Comparison of ENCODE assay signal across 36 cellular contexts in the genomic region with DNA sequence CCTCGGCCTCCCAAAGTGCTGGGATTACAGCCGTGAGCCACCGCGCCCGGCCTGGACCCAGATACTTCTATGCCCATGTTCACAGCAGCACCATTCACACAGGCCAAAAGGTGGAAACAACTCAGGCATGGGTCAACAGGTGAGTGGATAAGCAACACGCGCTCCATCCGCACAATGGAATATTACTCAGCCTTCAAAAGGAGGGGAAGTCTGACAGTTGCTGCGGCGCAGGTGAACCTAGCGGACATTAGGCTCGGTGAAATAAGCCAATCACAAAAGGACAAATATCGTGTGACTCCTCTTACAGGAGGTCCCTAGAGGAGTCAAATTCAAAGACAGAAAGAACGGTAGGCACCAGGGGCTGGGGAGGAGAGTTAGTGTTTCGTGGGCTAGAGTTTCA.
"Had no signal": no experiment of that assay in that cellular context is flagged by ENCODE, and none has a peak within 500 bp of the region (broad histone marks: within the 10 kb centered on the region; RNA-seq: fewer than 3 reads in every experiment).

No MANE protein-coding gene starts in this region.

- ATAC-seq: activated CD8-positive, alpha-beta T cell treated with anti-CD3 and anti-CD28 coated beads for 36 hours; activated naive CD8-positive, alpha-beta T cell treated with anti-CD3 and anti-CD28 coated beads, Interleukin-2, amount 50 U/mL, for 24 hours; activated T-cell treated with anti-CD3 and anti-CD28 coated beads, Interleukin-2, amount 50 U/mL, for 4 hours; activated T-cell treated with anti-CD3 and anti-CD28 coated beads, Interleukin-2, amount 50 U/mL, for 72 hours; activated T-helper 17 cell treated with anti-CD3 and anti-CD28 coated beads, Interleukin-2, amount 50 U/mL, for 72 hours; body of pancreas; T-cell had no signal

- H3K27me3 ChIP-seq: body of pancreas, brain microvascular endothelial cell, breast epithelium had no signal

- H3K4me1 ChIP-seq: breast epithelium had no signal

- H3K4me3 Mint-ChIP-seq: activated B cell treated with CpG ODN at 0.5 μM for 24 hours; activated CD4-positive, alpha-beta memory T cell treated with anti-CD3 and anti-CD28 coated beads for 36 hours; activated CD4-positive, alpha-beta T cell treated with anti-CD3 and anti-CD28 coated beads, Interleukin-2, amount 10 ng/mL, durations not matched to agents 24 days and 14 days; activated CD8-positive, alpha-beta T cell treated with anti-CD3 and anti-CD28 coated beads for 36 hours; activated naive CD4-positive, alpha-beta T cell treated with anti-CD3 and anti-CD28 coated beads, Interleukin-2, amount 10 ng/mL, durations not matched to agents 7 days and 5 days; activated naive CD4-positive, alpha-beta T cell treated with anti-CD3 and anti-CD28 coated beads, Interleukin-2, amount 50 U/mL, for 24 hours; activated naive CD8-positive, alpha-beta T cell; activated naive CD8-positive, alpha-beta T cell treated with anti-CD3 and anti-CD28 coated beads, Interleukin-2, amount 10 ng/mL, durations not matched to agents 7 days and 5 days; activated naive CD8-positive, alpha-beta T cell treated with anti-CD3 and anti-CD28 coated beads, Interleukin-2, amount 50 U/mL, for 24 hours; activated T-cell treated with anti-CD3 and anti-CD28 coated beads, Interleukin-2, amount 50 U/mL, for 4 hours; activated T-cell treated with anti-CD3 and anti-CD28 coated beads, Interleukin-2, amount 50 U/mL, for 72 hours; activated T-helper 1 cell treated with anti-CD3 and anti-CD28 coated beads, Interleukin-12 subunit alpha, Interleukin-12 subunit beta, Interleukin-2, Interleukin-4 antibody, amounts not matched to agents 30 ng/mL and 10 ng/mL and 1 ng/mL, durations not matched to agents 14 hours and 24 hours and 36 hours; activated T-helper 17 cell treated with anti-CD3 and anti-CD28 coated beads, Interleukin-2, amount 50 U/mL, for 72 hours; T-cell; T-helper 1 cell treated with Interleukin-12 subunit alpha and Interleukin-12 subunit beta and Interleukin-4 antibody, amounts not matched to agents 30 μg/mL and 1 μg/mL, for 36 hours; T-helper 2 cell treated with Interferon-gamma antibody and Interleukin-4, amounts not matched to agents 5 μg/mL and 100 μg/mL, for 36 hours had no signal

- H3K4me1 Mint-ChIP-seq: activated B cell treated with CpG ODN at 0.5 μM for 24 hours; activated CD4-positive, alpha-beta T cell treated with anti-CD3 and anti-CD28 coated beads, Interleukin-2, amount 10 ng/mL, durations not matched to agents 24 days and 14 days; activated naive CD4-positive, alpha-beta T cell treated with anti-CD3 and anti-CD28 coated beads, Interleukin-2, amount 10 ng/mL, durations not matched to agents 7 days and 5 days; activated naive CD4-positive, alpha-beta T cell treated with anti-CD3 and anti-CD28 coated beads, Interleukin-2, amount 50 U/mL, for 24 hours; activated naive CD8-positive, alpha-beta T cell treated with anti-CD3 and anti-CD28 coated beads, Interleukin-2, amount 10 ng/mL, durations not matched to agents 7 days and 5 days; activated naive CD8-positive, alpha-beta T cell treated with anti-CD3 and anti-CD28 coated beads, Interleukin-2, amount 50 U/mL, for 24 hours; activated T-helper 17 cell treated with anti-CD3 and anti-CD28 coated beads, Interleukin-2, amount 50 U/mL, for 72 hours; T-cell had no signal

- H3K27ac ChIP-seq: body of pancreas, brain microvascular endothelial cell, breast epithelium, VCaP had no signal

- H3K36me3 Mint-ChIP-seq: activated CD4-positive, alpha-beta memory T cell treated with anti-CD3 and anti-CD28 coated beads for 36 hours; activated naive CD4-positive, alpha-beta T cell treated with anti-CD3 and anti-CD28 coated beads, Interleukin-2, amount 10 ng/mL, durations not matched to agents 7 days and 5 days; activated naive CD4-positive, alpha-beta T cell treated with anti-CD3 and anti-CD28 coated beads, Interleukin-2, amount 50 U/mL, for 24 hours; activated naive CD8-positive, alpha-beta T cell; activated naive CD8-positive, alpha-beta T cell treated with anti-CD3 and anti-CD28 coated beads, Interleukin-2, amount 10 ng/mL, durations not matched to agents 7 days and 5 days; T-cell had no signal

- H3K4me3 ChIP-seq: body of pancreas, breast epithelium had no signal

- H3K36me3 ChIP-seq: brain microvascular endothelial cell, breast epithelium had no signal

- FAIRE-seq: astrocyte, TTC549 had no signal

- H3K9me3 Mint-ChIP-seq: activated B cell treated with CpG ODN at 0.5 μM for 24 hours; activated CD4-positive, alpha-beta memory T cell treated with anti-CD3 and anti-CD28 coated beads for 36 hours; activated CD4-positive, alpha-beta T cell treated with anti-CD3 and anti-CD28 coated beads, Interleukin-2, amount 10 ng/mL, durations not matched to agents 24 days and 14 days; activated CD8-positive, alpha-beta T cell treated with anti-CD3 and anti-CD28 coated beads for 36 hours; activated naive CD4-positive, alpha-beta T cell treated with anti-CD3 and anti-CD28 coated beads, Interleukin-2, amount 10 ng/mL, durations not matched to agents 7 days and 5 days; activated naive CD4-positive, alpha-beta T cell treated with anti-CD3 and anti-CD28 coated beads, Interleukin-2, amount 50 U/mL, for 24 hours; activated naive CD8-positive, alpha-beta T cell treated with anti-CD3 and anti-CD28 coated beads, Interleukin-2, amount 10 ng/mL, durations not matched to agents 7 days and 5 days; activated naive CD8-positive, alpha-beta T cell treated with anti-CD3 and anti-CD28 coated beads, Interleukin-2, amount 50 U/mL, for 24 hours; activated T-cell treated with anti-CD3 and anti-CD28 coated beads, Interleukin-2, amount 50 U/mL, for 4 hours; activated T-cell treated with anti-CD3 and anti-CD28 coated beads, Interleukin-2, amount 50 U/mL, for 72 hours; activated T-helper 1 cell treated with anti-CD3 and anti-CD28 coated beads, Interleukin-12 subunit alpha, Interleukin-12 subunit beta, Interleukin-2, Interleukin-4 antibody, amounts not matched to agents 30 ng/mL and 10 ng/mL and 1 ng/mL, durations not matched to agents 14 hours and 24 hours and 36 hours; activated T-helper 17 cell treated with anti-CD3 and anti-CD28 coated beads, Interleukin-2, amount 50 U/mL, for 72 hours; T-cell; T-helper 1 cell treated with Interleukin-12 subunit alpha and Interleukin-12 subunit beta and Interleukin-4 antibody, amounts not matched to agents 30 μg/mL and 1 μg/mL, for 36 hours; T-helper 2 cell treated with Interferon-gamma antibody and Interleukin-4, amounts not matched to agents 5 μg/mL and 100 μg/mL, for 36 hours had no signal

- H3K27me3 Mint-ChIP-seq: activated B cell treated with CpG ODN at 0.5 μM for 24 hours; activated CD4-positive, alpha-beta memory T cell treated with anti-CD3 and anti-CD28 coated beads for 36 hours; activated CD4-positive, alpha-beta T cell treated with anti-CD3 and anti-CD28 coated beads, Interleukin-2, amount 10 ng/mL, durations not matched to agents 24 days and 14 days; activated CD8-positive, alpha-beta T cell treated with anti-CD3 and anti-CD28 coated beads for 36 hours; activated naive CD4-positive, alpha-beta T cell treated with anti-CD3 and anti-CD28 coated beads, Interleukin-2, amount 10 ng/mL, durations not matched to agents 7 days and 5 days; activated naive CD4-positive, alpha-beta T cell treated with anti-CD3 and anti-CD28 coated beads, Interleukin-2, amount 50 U/mL, for 24 hours; activated naive CD8-positive, alpha-beta T cell; activated naive CD8-positive, alpha-beta T cell treated with anti-CD3 and anti-CD28 coated beads, Interleukin-2, amount 10 ng/mL, durations not matched to agents 7 days and 5 days; activated naive CD8-positive, alpha-beta T cell treated with anti-CD3 and anti-CD28 coated beads, Interleukin-2, amount 50 U/mL, for 24 hours; activated T-helper 17 cell treated with anti-CD3 and anti-CD28 coated beads, Interleukin-2, amount 50 U/mL, for 72 hours; T-cell had no signal

- DNase-seq: activated B cell treated with CpG ODN at 0.5 μM for 24 hours; activated CD4-positive, alpha-beta memory T cell treated with anti-CD3 and anti-CD28 coated beads for 36 hours; activated CD4-positive, alpha-beta T cell treated with anti-CD3 and anti-CD28 coated beads for 4 hours; activated CD4-positive, alpha-beta T cell treated with anti-CD3 and anti-CD28 coated beads, Interleukin-2, amount 10 ng/mL, durations not matched to agents 24 days and 14 days; activated CD4-positive, alpha-beta T cell treated with anti-CD3 and anti-CD28 coated beads, Interleukin-2, amount 50 U/mL, for 1 hour; activated CD4-positive, alpha-beta T cell treated with anti-CD3 and anti-CD28 coated beads, Interleukin-2, amount 50 U/mL, for 4 hours; activated CD4-positive, CD25-positive, alpha-beta regulatory T cell treated with anti-CD3 and anti-CD28 coated beads, Interleukin-2, amount 50 U/mL, for 72 hours; activated CD8-positive, alpha-beta memory T cell treated with anti-CD3 and anti-CD28 coated beads, Interleukin-2, amount 50 U/mL, for 4 hours; activated CD8-positive, alpha-beta T cell treated with anti-CD3 and anti-CD28 coated beads for 36 hours; activated effector memory CD4-positive, alpha-beta T cell treated with anti-CD3 and anti-CD28 coated beads, Interleukin-2, amount 50 U/mL, for 16 hours; activated gamma-delta T cell treated with Interleukin-2 at 50 U/mL for 16 hours; activated naive CD4-positive, alpha-beta T cell; activated naive CD4-positive, alpha-beta T cell treated with anti-CD3 and anti-CD28 coated beads, Interleukin-2, amount 10 ng/mL, durations not matched to agents 7 days and 5 days; activated naive CD8-positive, alpha-beta T cell treated with anti-CD3 and anti-CD28 coated beads, Interleukin-2, amount 10 ng/mL, durations not matched to agents 7 days and 5 days; activated naive CD8-positive, alpha-beta T cell treated with anti-CD3 and anti-CD28 coated beads, Interleukin-2, amount 50 U/mL, for 24 hours; activated T-cell treated with anti-CD3 and anti-CD28 coated beads for 4 hours; activated T-cell treated with anti-CD3 and anti-CD28 coated beads, Interleukin-2, amount 50 U/mL, for 1 hour; activated T-cell treated with anti-CD3 and anti-CD28 coated beads, Interleukin-2, amount 50 U/mL, for 4 hours; activated T-cell treated with anti-CD3 and anti-CD28 coated beads, Interleukin-2, amount 50 U/mL, for 72 hours; aorta; body of pancreas; brain microvascular endothelial cell; central memory CD4-positive, alpha-beta T cell; T-cell; T-helper 2 cell; T-helper 9 cell had no signal

- H3K27ac Mint-ChIP-seq: activated B cell treated with CpG ODN at 0.5 μM for 24 hours; activated CD4-positive, alpha-beta memory T cell treated with anti-CD3 and anti-CD28 coated beads for 36 hours; activated CD4-positive, alpha-beta T cell treated with anti-CD3 and anti-CD28 coated beads, Interleukin-2, amount 10 ng/mL, durations not matched to agents 24 days and 14 days; activated CD8-positive, alpha-beta T cell treated with anti-CD3 and anti-CD28 coated beads for 36 hours; activated naive CD4-positive, alpha-beta T cell treated with anti-CD3 and anti-CD28 coated beads, Interleukin-2, amount 10 ng/mL, durations not matched to agents 7 days and 5 days; activated naive CD4-positive, alpha-beta T cell treated with anti-CD3 and anti-CD28 coated beads, Interleukin-2, amount 50 U/mL, for 24 hours; activated naive CD8-positive, alpha-beta T cell; activated naive CD8-positive, alpha-beta T cell treated with anti-CD3 and anti-CD28 coated beads, Interleukin-2, amount 10 ng/mL, durations not matched to agents 7 days and 5 days; activated naive CD8-positive, alpha-beta T cell treated with anti-CD3 and anti-CD28 coated beads, Interleukin-2, amount 50 U/mL, for 24 hours; activated T-cell treated with anti-CD3 and anti-CD28 coated beads, Interleukin-2, amount 50 U/mL, for 72 hours; activated T-helper 1 cell treated with anti-CD3 and anti-CD28 coated beads, Interleukin-12 subunit alpha, Interleukin-12 subunit beta, Interleukin-2, Interleukin-4 antibody, amounts not matched to agents 30 ng/mL and 10 ng/mL and 1 ng/mL, durations not matched to agents 14 hours and 24 hours and 36 hours; activated T-helper 17 cell treated with anti-CD3 and anti-CD28 coated beads, Interleukin-2, amount 50 U/mL, for 72 hours; T-cell; T-helper 1 cell treated with Interleukin-12 subunit alpha and Interleukin-12 subunit beta and Interleukin-4 antibody, amounts not matched to agents 30 μg/mL and 1 μg/mL, for 36 hours; T-helper 2 cell treated with Interferon-gamma antibody and Interleukin-4, amounts not matched to agents 5 μg/mL and 100 μg/mL, for 36 hours had no signal

- H3K9me3 ChIP-seq: body of pancreas, breast epithelium had no signal
